Comparison of ENCODE assay signal across 8 cellular contexts in the genomic region with DNA sequence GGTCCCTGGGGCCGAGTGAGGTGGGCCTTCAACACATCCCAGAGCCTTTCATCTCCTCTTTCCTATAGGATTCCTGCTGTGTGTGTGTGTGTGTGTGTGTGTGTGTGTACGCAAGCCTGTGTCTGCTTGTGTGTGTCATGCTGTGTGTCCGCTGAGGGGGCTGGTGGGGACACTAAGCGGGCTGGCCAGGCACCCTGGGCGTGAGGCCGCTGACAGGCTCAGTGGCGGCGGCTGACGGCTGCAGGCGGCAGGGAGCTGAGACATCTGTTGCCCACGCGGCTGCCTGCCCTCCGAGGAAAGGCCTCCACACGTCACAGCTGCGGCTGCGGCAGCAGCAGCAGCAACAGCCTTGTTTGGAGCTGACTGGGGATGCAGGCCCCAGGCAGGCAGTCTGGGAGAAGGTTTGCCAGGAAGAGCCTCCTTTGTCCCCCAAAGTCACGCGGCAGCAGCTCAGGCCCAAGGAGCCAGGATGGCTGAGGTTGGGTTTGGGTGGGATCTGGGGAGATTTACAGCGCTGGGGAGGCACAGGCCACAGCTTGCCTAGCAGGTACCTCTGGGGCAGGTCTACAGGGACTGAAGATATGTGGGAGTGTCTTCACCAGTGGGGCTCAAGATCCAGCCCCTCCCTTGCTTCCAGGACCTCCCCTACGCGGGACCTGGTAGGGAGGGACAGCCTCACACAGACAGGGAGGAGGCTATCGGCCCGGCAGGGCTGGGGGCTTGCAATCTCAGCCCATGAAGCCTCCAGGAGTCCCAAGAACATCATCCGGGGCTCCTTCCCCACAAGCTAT. TPM values are rescaled to one million over a fixed set of nuclear protein-coding genes. Genes with fewer than 3 reads are reported as not detected.
DNase-seq lines count a peak whose midpoint lies in the region; ATAC-seq, FAIRE-seq and TF ChIP-seq lines count a peak whose summit lies in the region.

No MANE protein-coding gene starts in this region.

- peaks cover 12% of the 10 kb centered on the region for H3K36me3 ChIP-seq in brain microvascular endothelial cell (replicated peaks)

- H3K27ac ChIP-seq in brain microvascular endothelial cell (peak overlapping the region; percentile 92), substantia nigra (ENCODE audit: low read depth, low read length, poor library complexity, severe bottlenecking) (peak overlapping the region; percentile 46)

- no peak for ATAC-seq in GM18502 (IDR thresholded peaks at IDR 0.05; ENCODE audit: poor library complexity, unreplicated experiment)

- peak overlapping the region; percentile 81 for H3K4me3 ChIP-seq in brain microvascular endothelial cell (ENCODE audit: low read depth, low read length)

- no peaks in the 10 kb centered on the region for H3K27me3 ChIP-seq in brain microvascular endothelial cell (replicated peaks)

- in situ Hi-C loops in brain microvascular endothelial cell (cut with HindIII; ENCODE audit: low pct_ligation_motif_present, low sequenced_read_pairs), result no loop called here

- no peak for DNase-seq in HTR-8/SVneo (ENCODE audit: insufficient read length, low spot score)
- peak; percentile 84 for DNase-seq in brain microvascular endothelial cell
- peak; percentile 59 for DNase-seq in kidney tubule cell (ENCODE audit: low spot score)
- peak in 24 of 49 donors; percentile 18 to 60 (median 36) for DNase-seq in substantia nigra (lab: John Stamatoyannopoulos, UW)
- DNase-seq in GDM1 (lab: John Stamatoyannopoulos, UW), result no peak
- no peak for DNase-seq in NCI-H1092 (lab: John Stamatoyannopoulos, UW)
- no peak for DNase-seq in HT-29 (ENCODE audit: low spot score)

- TF ChIP-seq CTCF in brain microvascular endothelial cell (IDR thresholded peaks at IDR 0.05; ENCODE audit: low read depth, low read length, missing control alignments), result no peak

- FAIRE-seq in HTR-8/SVneo (lab: Jason Lieb, UNC), result peak; percentile 82

RNA-seq across cellular contexts. Expression of gene PDLIM4, which starts 1.8 kb away (rescaled TPM):
- total RNA-seq in HT-29 (2014; rRNA removed; shearing (Covaris generic)), result 0.99 and 1.6 TPM in 2 replicates

RNA-seq across cellular contexts. Expression of gene P4HA2, which starts 31.6 kb away (rescaled TPM):
- total RNA-seq in HT-29 (2014; rRNA removed; shearing (Covaris generic)), result 20.4 and 20.5 TPM in 2 replicates

RNA-seq across cellular contexts. Expression of gene SLC22A4, which starts 34.9 kb away (rescaled TPM):
- total RNA-seq in HT-29 (2014; rRNA removed; shearing (Covaris generic)), result 0.20 and 0.26 TPM in 2 replicates

Comparison
In these comparisons a context has a peak if more than half of its experiments do, and no peak if none do; other contexts are left out.
1. DNase-seq: peak in brain microvascular endothelial cell (single experiment) and kidney tubule cell (single experiment); none in HTR-8/SVneo (single experiment), GDM1 (single experiment), NCI-H1092 (single experiment) and HT-29 (single experiment).